ENCODE assay signal across 12 cellular contexts in the genomic region with DNA sequence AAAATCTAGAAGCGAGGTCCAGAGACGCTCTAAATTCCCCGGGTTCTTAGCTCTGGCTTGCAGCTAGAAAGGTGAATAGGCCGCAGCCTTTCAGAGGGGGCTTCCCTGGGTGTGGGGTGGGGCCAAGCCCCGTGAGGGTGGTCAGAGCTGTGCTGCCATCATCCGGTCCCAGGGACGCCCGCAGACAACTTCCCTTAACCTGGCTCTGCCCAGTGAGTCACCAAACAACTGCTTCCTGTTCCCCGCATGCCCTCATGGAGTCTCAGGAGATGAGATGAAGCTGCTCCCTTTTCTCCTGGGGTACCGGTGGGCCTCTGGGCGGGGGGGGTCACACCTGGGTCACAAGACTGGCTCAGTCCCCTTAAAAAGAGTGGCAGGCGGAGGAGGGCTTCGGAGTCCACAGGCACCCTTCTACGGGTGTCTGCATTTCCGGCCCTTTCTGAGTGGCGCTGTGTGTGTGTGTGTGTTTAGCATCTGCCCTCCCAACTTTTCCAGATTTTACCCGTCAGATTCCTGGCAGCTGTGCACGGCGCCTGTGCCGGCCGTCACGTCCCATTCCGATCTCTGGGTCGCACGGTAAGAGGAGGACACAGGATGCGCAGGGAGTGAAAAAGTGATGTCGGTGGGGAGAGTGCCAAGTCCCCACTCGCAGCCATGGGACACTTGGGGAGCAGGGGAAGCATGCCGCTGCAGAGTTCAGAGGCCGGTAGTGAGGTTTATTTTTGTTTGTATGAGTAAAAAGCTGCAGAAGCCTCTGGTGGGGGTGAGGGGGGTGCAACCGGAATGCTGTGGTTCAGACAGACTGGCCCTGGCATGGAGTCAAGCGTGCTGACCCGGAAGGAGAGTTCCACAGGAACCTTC. TPM values are rescaled to one million over a fixed set of nuclear protein-coding genes. Genes with fewer than 3 reads are reported as not detected.
DNase-seq lines count a peak whose midpoint lies in the region; ATAC-seq and TF ChIP-seq lines count a peak whose summit lies in the region.
"Had no signal": no experiment of that assay in that cellular context is flagged by ENCODE, and none has a peak within 500 bp of the region (broad histone marks: within the 10 kb centered on the region; RNA-seq: fewer than 3 reads in every experiment).

No MANE protein-coding gene starts in this region.

- H3K4me3 ChIP-seq in choroid plexus epithelial cell (ENCODE audit: low read depth, low read length) (no peak overlapping the region), transverse colon (no peak overlapping the region)

- in situ Hi-C loops in transverse colon (cut with MboI; ENCODE audit: low pct_ligation_motif_present in 1 of 4, low pct_unique_long_range_greater_than_20kb in 1 of 4, low sequenced_read_pairs in 3 of 4): loop anchor here in 1 of 4 donors (25.0 kb wide), 1 partner anchor 91 kb away; no protein-coding TSS in a partner anchor

- H3K4me1 ChIP-seq in transverse colon: peaks cover 12 to 58% (median 33%) of the 10 kb centered on the region in 4 donors

- no peak for TF ChIP-seq POLR2A in transverse colon (IDR thresholded peaks at IDR 0.05)

- no peaks in the 10 kb centered on the region for H3K9me3 Mint-ChIP-seq in activated naive CD4-positive, alpha-beta T cell treated with anti-CD3 and anti-CD28 coated beads, Interleukin-2, amount 10 ng/mL, durations not matched to agents 7 days and 5 days
- H3K9me3 Mint-ChIP-seq: CD4-positive, CD25-positive, alpha-beta regulatory T cell; stimulated activated naive CD8-positive, alpha-beta T cell treated with anti-CD3 and anti-CD28 coated beads, Interleukin-15, amount 100 ng/mL, for 72 hours had no signal

- peaks cover 67% of the 10 kb centered on the region for H3K4me1 Mint-ChIP-seq in activated naive CD4-positive, alpha-beta T cell treated with anti-CD3 and anti-CD28 coated beads, Interleukin-2, amount 10 ng/mL, durations not matched to agents 7 days and 5 days

- no peak for DNase-seq in activated naive CD4-positive, alpha-beta T cell treated with anti-CD3 and anti-CD28 coated beads, Interleukin-2, amount 10 ng/mL, durations not matched to agents 7 days and 5 days
- DNase-seq in activated naive CD4-positive, alpha-beta T cell (lab: John Stamatoyannopoulos, UW): no peak
- peak; percentile 86 for DNase-seq in choroid plexus epithelial cell (ENCODE audit: low read depth)
- DNase-seq in lung microvascular endothelial cell (ENCODE audit: low read depth in 2 of 2): peak; percentile 90 to 97
- peak; percentile 40 for DNase-seq in transverse colon
- no peak for DNase-seq in NCI-H2081 (lab: John Stamatoyannopoulos, UW)
- DNase-seq in NCI-H1105 treated with DMSO at 0.1 percent for 48 hours (lab: John Stamatoyannopoulos, UW): no peak
- DNase-seq: activated CD4-positive, alpha-beta T cell treated with anti-CD3 and anti-CD28 coated beads, Interleukin-2, amount 50 U/mL, for 48 hours; CD4-positive, CD25-positive, alpha-beta regulatory T cell; NCI-H226; stimulated activated naive CD8-positive, alpha-beta T cell treated with anti-CD3 and anti-CD28 coated beads, Interleukin-15, amount 100 ng/mL, for 72 hours had no signal

- intact Hi-C loops in transverse colon (cut with DNase I; ENCODE audit: low total_unique reads): no loop called here

- no peak for ATAC-seq in GM18511 (IDR thresholded peaks at IDR 0.05; ENCODE audit: unreplicated experiment)

- no peak overlapping the region for H3K4me3 Mint-ChIP-seq in activated naive CD4-positive, alpha-beta T cell treated with anti-CD3 and anti-CD28 coated beads, Interleukin-2, amount 10 ng/mL, durations not matched to agents 7 days and 5 days

- H3K27me3 ChIP-seq in transverse colon: no peaks in the 10 kb centered on the region

- H3K36me3 Mint-ChIP-seq in activated naive CD4-positive, alpha-beta T cell treated with anti-CD3 and anti-CD28 coated beads, Interleukin-2, amount 10 ng/mL, durations not matched to agents 7 days and 5 days: peaks cover 60% of the 10 kb centered on the region

- TF ChIP-seq CTCF in choroid plexus epithelial cell (conservative IDR thresholded peaks at IDR 0.05; ENCODE audit: low read depth, low read length): peak; percentile 23
- TF ChIP-seq CTCF in transverse colon (IDR thresholded peaks at IDR 0.05): no peak

- CTCF ChIA-PET in activated naive CD4-positive, alpha-beta T cell treated with anti-CD3 and anti-CD28 coated beads, Interleukin-2, amount 10 ng/mL, durations not matched to agents 7 days and 5 days (lab: Charles Lee): interaction anchor here (1.1 to 2.8 kb wide), 7 partner anchors 15 to 345 kb away, joined by 3 to 17 read pairs (median 4); no protein-coding TSS in a partner anchor

- 64 to 80% methylated on average over 1 to 32 of the region's 33 CpGs for WGBS in transverse colon (ENCODE audit: low coverage in 1 of 2), 2 donors

- peak overlapping the region; percentile 70 to 92 (median 78) for H3K27ac ChIP-seq in transverse colon

- H3K27ac Mint-ChIP-seq in activated naive CD4-positive, alpha-beta T cell treated with anti-CD3 and anti-CD28 coated beads, Interleukin-2, amount 10 ng/mL, durations not matched to agents 7 days and 5 days: peak overlapping the region; percentile 82

- no peaks in the 10 kb centered on the region for H3K9me3 ChIP-seq in transverse colon

- TF ChIP-seq EP300 in transverse colon (IDR thresholded peaks at IDR 0.05; ENCODE audit: low read depth): peak; percentile 79

- H3K27me3 Mint-ChIP-seq in activated naive CD4-positive, alpha-beta T cell treated with anti-CD3 and anti-CD28 coated beads, Interleukin-2, amount 10 ng/mL, durations not matched to agents 7 days and 5 days: no peaks in the 10 kb centered on the region
- H3K27me3 Mint-ChIP-seq: stimulated activated naive CD8-positive, alpha-beta T cell treated with anti-CD3 and anti-CD28 coated beads, Interleukin-15, amount 100 ng/mL, for 72 hours had no signal

- H3K36me3 ChIP-seq in transverse colon: no peaks in the 10 kb centered on the region

RNA-seq across cellular contexts. Expression of a gene that starts 16.7 kb away (rescaled TPM):
- total RNA-seq in lung microvascular endothelial cell (32.0 and 50.4 TPM in 2 replicates), transverse colon (10 to 100 TPM in 2 of 4 donors, 1 to 10 TPM in 2; 9.1 to 32.5 (median 14.7) TPM)

RNA-seq across cellular contexts. Expression of a gene that starts 29.8 kb away (rescaled TPM):
- total RNA-seq in lung microvascular endothelial cell: 48.2 and 49.5 TPM in 2 replicates
- total RNA-seq in transverse colon: 10 to 100 TPM in 3 of 4 donors, 1 to 10 TPM in 1; 5.4 to 73.3 (median 36.9) TPM

RNA-seq across cellular contexts. Expression of a gene that starts 41.7 kb away (rescaled TPM):
- total RNA-seq in lung microvascular endothelial cell (8.5 and 14.3 TPM in 2 replicates), transverse colon (10 to 100 TPM; 32.4 to 88.8 (median 58.9) TPM)

RNA-seq across cellular contexts. Expression of a gene that starts 46.5 kb away (rescaled TPM):
- total RNA-seq in lung microvascular endothelial cell: 0.22 and 0.40 TPM in 2 replicates
- under 1 TPM in 3 of 4 donors, not detected in 1; 0.27 to 0.60 (median 0.48) TPM for total RNA-seq in transverse colon

Comparison
In these comparisons a context has a peak if more than half of its experiments do, and no peak if none do; other contexts are left out.
1. DNase-seq: peak in choroid plexus epithelial cell (single experiment), lung microvascular endothelial cell (2 of 2) and transverse colon (single experiment); none in activated naive CD4-positive, alpha-beta T cell treated with anti-CD3 and anti-CD28 coated beads, Interleukin-2, amount 10 ng/mL, durations not matched to agents 7 days and 5 days (single experiment), activated naive CD4-positive, alpha-beta T cell (0 of 4), NCI-H2081 (0 of 2) and NCI-H1105 treated with DMSO at 0.1 percent for 48 hours (single experiment).